ENCODE assay signal across 11 cellular contexts in genomic region chr1:207821464-207822045, GRCh38.
DNase-seq lines count a peak whose midpoint lies in the region; ATAC-seq, FAIRE-seq and TF ChIP-seq lines count a peak whose summit lies in the region.
"Had no signal": no experiment of that assay in that cellular context is flagged by ENCODE, and none has a peak within 500 bp of the region (broad histone marks: within the 10 kb centered on the region; RNA-seq: fewer than 3 reads in every experiment).

No MANE protein-coding gene starts in this region.

- peaks cover 60% of the 10 kb centered on the region for H3K4me1 Mint-ChIP-seq in activated T-helper 17 cell treated with anti-CD3 and anti-CD28 coated beads, Interleukin-2, amount 50 U/mL, for 72 hours

- peaks cover 90% of the 10 kb centered on the region for H3K36me3 Mint-ChIP-seq in activated T-helper 17 cell treated with anti-CD3 and anti-CD28 coated beads, Interleukin-2, amount 50 U/mL, for 72 hours (ENCODE audit: low read depth)

- peak overlapping the region; percentile 96 for H3K27ac Mint-ChIP-seq in activated T-helper 17 cell treated with anti-CD3 and anti-CD28 coated beads, Interleukin-2, amount 50 U/mL, for 72 hours

- peak overlapping the region; percentile 92 to 93 for H3K4me3 ChIP-seq in kidney (ENCODE audit: low read length in 2 of 2)

- H3K4me3 Mint-ChIP-seq in activated T-helper 17 cell treated with anti-CD3 and anti-CD28 coated beads, Interleukin-2, amount 50 U/mL, for 72 hours = peak overlapping the region; percentile 82

- no peaks in the 10 kb centered on the region for H3K27me3 Mint-ChIP-seq in activated T-helper 17 cell treated with anti-CD3 and anti-CD28 coated beads, Interleukin-2, amount 50 U/mL, for 72 hours
- H3K27me3 Mint-ChIP-seq: activated naive CD8-positive, alpha-beta T cell treated with anti-CD3 and anti-CD28 coated beads, Interleukin-2, amount 10 ng/mL, durations not matched to agents 7 days and 5 days had no signal

- DNase-seq in kidney = no peak
- peak in 3 of 49 donors; percentile 38 to 61 (median 54) for DNase-seq in substantia nigra (lab: John Stamatoyannopoulos, UW)
- no peak for DNase-seq in dedifferentiated amniotic fluid mesenchymal stem cell (ENCODE audit: extremely low spot score)
- DNase-seq in NCI-H2081 treated with DMSO at 0.1 percent for 48 hours (lab: John Stamatoyannopoulos, UW) = no peak
- DNase-seq in T1000 (lab: John Stamatoyannopoulos, UW) = no peak
- DNase-seq: activated naive CD8-positive, alpha-beta T cell treated with anti-CD3 and anti-CD28 coated beads, Interleukin-2, amount 10 ng/mL, durations not matched to agents 7 days and 5 days had no signal

- H3K27ac ChIP-seq in kidney (ENCODE audit: low read depth in 2 of 2, low read length in 2 of 2) (peak overlapping the region; percentile 94 to 99), substantia nigra (ENCODE audit: low read depth, low read length, poor library complexity, severe bottlenecking) (peak overlapping the region; percentile 100)

- H3K9ac ChIP-seq in kidney (ENCODE audit: low read length in 2 of 2) = peak overlapping the region; percentile 88 to 97

- no peaks in the 10 kb centered on the region for H3K9me3 ChIP-seq in kidney (ENCODE audit: control insufficient read depth in 1 of 2, low read length in 2 of 2)

- no peaks in the 10 kb centered on the region for H3K9me3 Mint-ChIP-seq in activated T-helper 17 cell treated with anti-CD3 and anti-CD28 coated beads, Interleukin-2, amount 50 U/mL, for 72 hours
- H3K9me3 Mint-ChIP-seq: activated naive CD8-positive, alpha-beta T cell treated with anti-CD3 and anti-CD28 coated beads, Interleukin-2, amount 10 ng/mL, durations not matched to agents 7 days and 5 days had no signal

- TF ChIP-seq CTCF in GM12872 (IDR thresholded peaks at IDR 0.05; ENCODE audit: insufficient read depth, low read depth, low read length) (peak; percentile 10; the same call in 1 of the 3 replicates), kidney (IDR thresholded peaks at IDR 0.05; ENCODE audit: borderline replicate concordance, extremely low read depth, insufficient read depth) (no peak)

- H3K4me1 ChIP-seq in kidney (ENCODE audit: control insufficient read depth in 1 of 2, insufficient read depth in 1 of 2, low read depth in 1 of 2, low read length in 2 of 2) = peaks cover 38 to 73% of the 10 kb centered on the region in 2 donors

- FAIRE-seq in kidney (lab: Jason Lieb, UNC) = no peak
- FAIRE-seq: keratinocyte had no signal

- ATAC-seq in activated T-helper 17 cell treated with anti-CD3 and anti-CD28 coated beads, Interleukin-2, amount 50 U/mL, for 72 hours (replicated peaks) = no peak
- ATAC-seq in HG02870 (IDR thresholded peaks at IDR 0.05; ENCODE audit: unreplicated experiment) = no peak
- ATAC-seq: HCT116 had no signal

- peaks cover 18 to 27% of the 10 kb centered on the region in 2 donors for H3K36me3 ChIP-seq in kidney (ENCODE audit: control insufficient read depth in 1 of 2, insufficient read depth in 2 of 2, low read length in 2 of 2)

- intact Hi-C loops in kidney (cut with DNase I) = no loop called here
